ENCODE assay signal across 1 cellular context in genomic region chr21:35984654-35985366, GRCh38.
TF ChIP-seq lines count a peak whose summit lies in the region.

No MANE protein-coding gene starts in this region.

TF ChIP-seq in HepG2, 621 proteins besides CTCF, POLR2A, EP300 and RAD21 (continued from another document and continues in another):
- TF ChIP-seq TFE3 (CRISPR knock-in tag; IDR thresholded peaks at IDR 0.05) = peak; percentile 57
- TF ChIP-seq SIX4 (CRISPR knock-in tag; IDR thresholded peaks at IDR 0.05) = no peak; the same call in 1 of the 2 replicates
- no peak for TF ChIP-seq ZSCAN31 (CRISPR knock-in tag; IDR thresholded peaks at IDR 0.05; ENCODE audit: low read depth)
- no peak for TF ChIP-seq MLXIP (CRISPR knock-in tag; IDR thresholded peaks at IDR 0.05; ENCODE audit: borderline replicate concordance)
- TF ChIP-seq ZNF672 (CRISPR knock-in tag; IDR thresholded peaks at IDR 0.05) = no peak
- no peak for TF ChIP-seq YY1 (IDR thresholded peaks at IDR 0.05; ENCODE audit: insufficient read depth, insufficient replicate concordance, low read depth, low read length)
- no peak for TF ChIP-seq IRX3 (CRISPR knock-in tag; IDR thresholded peaks at IDR 0.05; ENCODE audit: borderline replicate concordance, low read depth)
- TF ChIP-seq PAXIP1 (CRISPR knock-in tag; conservative IDR thresholded peaks at IDR 0.05) = peak; percentile 87
- no peak for TF ChIP-seq KMT2A (CRISPR knock-in tag; IDR thresholded peaks at IDR 0.05)
- TF ChIP-seq ZBTB46 (CRISPR knock-in tag; IDR thresholded peaks at IDR 0.05; ENCODE audit: borderline replicate concordance) = no peak
- no peak for TF ChIP-seq ZNF839 (CRISPR knock-in tag; IDR thresholded peaks at IDR 0.05; ENCODE audit: borderline replicate concordance)
- TF ChIP-seq ZNF616 (CRISPR knock-in tag; IDR thresholded peaks at IDR 0.05; ENCODE audit: low read depth) = no peak
- TF ChIP-seq ZBTB38 (CRISPR knock-in tag; IDR thresholded peaks at IDR 0.05) = no peak
- peak; percentile 65; the same call in 1 of the 2 replicates for TF ChIP-seq HDAC1 (CRISPR knock-in tag; IDR thresholded peaks at IDR 0.05)
- no peak for TF ChIP-seq MEIS1 (CRISPR knock-in tag; IDR thresholded peaks at IDR 0.05; ENCODE audit: borderline replicate concordance)
- TF ChIP-seq MYC (CRISPR knock-in tag; IDR thresholded peaks at IDR 0.05; ENCODE audit: borderline replicate concordance) = peak; percentile 27; the same call in 1 of the 2 replicates
- TF ChIP-seq MBD4 (IDR thresholded peaks at IDR 0.05; ENCODE audit: borderline replicate concordance, low read length) = no peak
- TF ChIP-seq MXD4 (CRISPR knock-in tag; IDR thresholded peaks at IDR 0.05) = no peak
- no peak for TF ChIP-seq UBTF (CRISPR knock-in tag; IDR thresholded peaks at IDR 0.05)
- TF ChIP-seq WIZ (CRISPR knock-in tag; IDR thresholded peaks at IDR 0.05) = no peak
- peak; percentile 77 for TF ChIP-seq ARID5B (CRISPR knock-in tag; IDR thresholded peaks at IDR 0.05)
- no peak for TF ChIP-seq ZNF350 (CRISPR knock-in tag; IDR thresholded peaks at IDR 0.05; ENCODE audit: borderline replicate concordance, low read depth)
- no peak for TF ChIP-seq ETV6 (CRISPR knock-in tag; conservative IDR thresholded peaks at IDR 0.05)
- peak; percentile 37; the same call in 1 of the 2 replicates for TF ChIP-seq CREM (IDR thresholded peaks at IDR 0.05)
- TF ChIP-seq CREM (CRISPR knock-in tag; IDR thresholded peaks at IDR 0.05) = no peak
- no peak for TF ChIP-seq ZNF576 (CRISPR knock-in tag; IDR thresholded peaks at IDR 0.05)
- TF ChIP-seq PRPF4 (IDR thresholded peaks at IDR 0.05; ENCODE audit: low read depth, low read length, poor library complexity, severe bottlenecking) = no peak
- TF ChIP-seq ZNF770 (CRISPR knock-in tag; IDR thresholded peaks at IDR 0.05) = no peak
- no peak for TF ChIP-seq PAX8 (CRISPR knock-in tag; IDR thresholded peaks at IDR 0.05; ENCODE audit: borderline replicate concordance)
- TF ChIP-seq HMGXB3 (CRISPR knock-in tag; IDR thresholded peaks at IDR 0.05; ENCODE audit: borderline replicate concordance) = no peak
- no peak for TF ChIP-seq HMG20B (CRISPR knock-in tag; conservative IDR thresholded peaks at IDR 0.05)
